Comparison of ENCODE assay signal across 15 cellular contexts in the genomic region with DNA sequence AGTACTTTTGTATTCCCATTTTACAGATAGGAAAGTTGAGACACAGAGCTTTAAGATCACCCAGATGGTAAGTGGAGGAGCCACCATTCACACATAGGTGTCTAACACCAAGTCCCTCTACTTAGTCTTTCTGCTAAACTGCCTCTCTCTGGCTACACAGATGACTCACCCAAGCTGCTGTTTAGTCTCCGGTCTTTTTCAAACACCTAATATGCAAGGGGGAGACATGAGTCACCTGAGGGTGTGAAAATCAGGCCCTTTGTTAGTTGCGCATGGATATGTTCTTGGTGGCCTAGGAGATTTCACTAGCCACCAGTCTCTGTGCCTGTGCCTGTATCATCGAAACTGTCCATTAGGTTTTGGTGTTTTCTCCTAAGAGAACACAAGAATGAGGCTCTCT.
DNase-seq lines count a peak whose midpoint lies in the region; ATAC-seq, FAIRE-seq and TF ChIP-seq lines count a peak whose summit lies in the region.
"Had no signal": no experiment of that assay in that cellular context is flagged by ENCODE, and none has a peak within 500 bp of the region (broad histone marks: within the 10 kb centered on the region; RNA-seq: fewer than 3 reads in every experiment).

No MANE protein-coding gene starts in this region.

- H3K4me1 Mint-ChIP-seq in astrocyte (ENCODE audit: low read depth, unreplicated experiment): peaks cover 17% of the 10 kb centered on the region

- no peak overlapping the region for H3K4me2 ChIP-seq in astrocyte (ENCODE audit: low read length)

- H3K9me3 ChIP-seq in astrocyte (ENCODE audit: insufficient read depth, low read depth, low read length) (no peaks in the 10 kb centered on the region), aorta (ENCODE audit: control insufficient read depth, low read length) (peaks cover 2% of the 10 kb centered on the region)
- H3K9me3 ChIP-seq: suprapubic skin had no signal

- WGBS in aorta, 2 donors: 65 to 72% methylated on average over 3 of the region's 3 CpGs

- H3K36me3 ChIP-seq in astrocyte (ENCODE audit: insufficient read depth, low read length): no peaks in the 10 kb centered on the region
- H3K36me3 ChIP-seq in aorta (ENCODE audit: control insufficient read depth in 1 of 2, insufficient read depth in 2 of 2, low read length in 1 of 2): no peaks in the 10 kb centered on the region
- H3K36me3 ChIP-seq: heart right ventricle, suprapubic skin had no signal

- H3K27ac Mint-ChIP-seq in astrocyte (ENCODE audit: unreplicated experiment): peak overlapping the region; percentile 1
- H3K27ac Mint-ChIP-seq: CD14-positive monocyte had no signal

- intact Hi-C loops in aorta (cut with DNase I): no loop called here

- H2AFZ ChIP-seq in astrocyte (ENCODE audit: low read depth, low read length): no peak overlapping the region

- ATAC-seq in HG02798 (IDR thresholded peaks at IDR 0.05; ENCODE audit: poor library complexity, unreplicated experiment) (peak; percentile 46), aorta (ENCODE audit: low FRiP score) (no peak)

- TF ChIP-seq CTCF in astrocyte (IDR thresholded peaks at IDR 0.05; ENCODE audit: insufficient read depth, low read depth, low read length): no peak

- H3K27me3 Mint-ChIP-seq in astrocyte (ENCODE audit: low read depth, unreplicated experiment): no peaks in the 10 kb centered on the region

- H3K27ac ChIP-seq in astrocyte (ENCODE audit: low read depth, low read length) (peak overlapping the region; percentile 7), aorta (ENCODE audit: low read depth in 1 of 2, low read length in 2 of 2) (no peak overlapping the region)
- H3K27ac ChIP-seq: heart right ventricle, suprapubic skin had no signal

- H3K4me3 ChIP-seq in astrocyte (ENCODE audit: insufficient read depth, low read depth, low read length) (no peak overlapping the region), aorta (ENCODE audit: low read length in 2 of 2) (no peak overlapping the region)
- H3K4me3 ChIP-seq: heart right ventricle, suprapubic skin had no signal

- no peaks in the 10 kb centered on the region for H3K36me3 Mint-ChIP-seq in astrocyte (ENCODE audit: low read depth, unreplicated experiment)
- H3K36me3 Mint-ChIP-seq: CD14-positive monocyte had no signal

- no peak overlapping the region for H3K9ac ChIP-seq in astrocyte (ENCODE audit: low read length)

- no peaks in the 10 kb centered on the region for H4K20me1 ChIP-seq in astrocyte (ENCODE audit: insufficient read depth, low read length)

- DNase-seq in Daoy (ENCODE audit: low read depth): peak; percentile 84
- peak; percentile 80 for DNase-seq in astrocyte (ENCODE audit: low read depth)
- DNase-seq in kidney tubule cell (ENCODE audit: low spot score): peak; percentile 93
- DNase-seq in aorta: no peak
- no peak for DNase-seq in retina
- DNase-seq in SK-N-DZ (ENCODE audit: low spot score): no peak
- DNase-seq in KBM-7: no peak
- DNase-seq: activated T-cell treated with anti-CD3 and anti-CD28 coated beads, Interleukin-2, amount 50 U/mL, for 4 hours; heart right ventricle had no signal

- FAIRE-seq in astrocyte (lab: Jason Lieb, UNC): no peak
- FAIRE-seq: colon, GM12891, TTC549 had no signal

- H3K79me2 ChIP-seq in astrocyte (ENCODE audit: insufficient read depth, low read length): no peaks in the 10 kb centered on the region

- peaks cover 4% of the 10 kb centered on the region for H3K4me1 ChIP-seq in astrocyte (ENCODE audit: insufficient read depth, low read length)
- H3K4me1 ChIP-seq in aorta (ENCODE audit: control insufficient read depth in 1 of 2, insufficient read depth in 2 of 2, low read length in 2 of 2): no peaks in the 10 kb centered on the region

- H3K27me3 ChIP-seq in astrocyte (ENCODE audit: insufficient read depth, low read length) (no peaks in the 10 kb centered on the region), aorta (ENCODE audit: control insufficient read depth in 1 of 2, insufficient read depth in 2 of 2, low read length in 1 of 2) (no peaks in the 10 kb centered on the region)
- H3K27me3 ChIP-seq: heart right ventricle, suprapubic skin had no signal

- H3K4me3 Mint-ChIP-seq in astrocyte (ENCODE audit: unreplicated experiment): no peak overlapping the region
- H3K4me3 Mint-ChIP-seq: activated T-cell treated with anti-CD3 and anti-CD28 coated beads, Interleukin-2, amount 50 U/mL, for 4 hours; CD14-positive monocyte had no signal

- in situ Hi-C loops in KBM-7 (cut with MboI; ENCODE audit: low pct_unique_long_range_greater_than_20kb, low sequenced_read_pairs): no loop called here

- peaks cover 2% of the 10 kb centered on the region for H3K9me3 Mint-ChIP-seq in astrocyte (ENCODE audit: unreplicated experiment)

Comparison
In these comparisons a context has a peak if more than half of its experiments do, and no peak if none do; other contexts are left out.
1. DNase-seq: peak in Daoy (single experiment), astrocyte (single experiment) and kidney tubule cell (single experiment); none in aorta (0 of 2), retina (single experiment), SK-N-DZ (single experiment) and KBM-7 (single experiment).